ENCODE assay signal across 15 cellular contexts in genomic region chr16:79573881-79574280, GRCh38. TPM values are rescaled to one million over a fixed set of nuclear protein-coding genes. Genes with fewer than 3 reads are reported as not detected.
DNase-seq lines count a peak whose midpoint lies in the region; ATAC-seq and TF ChIP-seq lines count a peak whose summit lies in the region.
"Had no signal": no experiment of that assay in that cellular context is flagged by ENCODE, and none has a peak within 500 bp of the region (broad histone marks: within the 10 kb centered on the region; RNA-seq: fewer than 3 reads in every experiment).

No MANE protein-coding gene starts in this region.

- H3K36me3 Mint-ChIP-seq in activated CD4-positive, alpha-beta T cell treated with anti-CD3 and anti-CD28 coated beads for 36 hours (ENCODE audit: low read depth) = no peaks in the 10 kb centered on the region

- CTCF ChIA-PET in HEK293 (lab: Yijun Ruan, JAX) = interaction anchor here (0.7 to 1.3 kb wide), 2 partner anchors 44 to 240 kb away, joined by 3 read pairs; no protein-coding TSS in a partner anchor
- CTCF ChIA-PET in activated CD4-positive, alpha-beta T cell treated with anti-CD3 and anti-CD28 coated beads for 36 hours (lab: Charles Lee) = no interaction called here

- no peak overlapping the region for H2BK120ac ChIP-seq in mesendoderm (ENCODE audit: low read depth, low read length)

- H3K4ac ChIP-seq in mesendoderm (ENCODE audit: low read depth, low read length) = no peak overlapping the region

- WGBS in mesendoderm (ENCODE audit: extremely low coverage, insufficient coverage, low lambda C conversion rate) = no CpG with 5 or more reads among the region's 10 CpGs

- H3K9me3 ChIP-seq in HEK293 (ENCODE audit: control insufficient read depth, insufficient read depth, low read depth, low read length) = no peaks in the 10 kb centered on the region

- no peak overlapping the region for H3K4me3 ChIP-seq in HEK293 (ENCODE audit: low read depth, low read length)
- H3K4me3 ChIP-seq in mesendoderm (ENCODE audit: low read length) = no peak overlapping the region
- H3K4me3 ChIP-seq: GM23248 had no signal

- H3K56ac ChIP-seq in mesendoderm (ENCODE audit: low read length) = no peak overlapping the region

- intact Hi-C loops in activated CD4-positive, alpha-beta T cell treated with anti-CD3 and anti-CD28 coated beads for 36 hours (cut with DNase I, micrococcal nuclease) = no loop called here

- TF ChIP-seq CTCF in HEK293 (tag by site-specific recombination; IDR thresholded peaks at IDR 0.05) = no peak

- H3K9me3 Mint-ChIP-seq in activated CD4-positive, alpha-beta T cell treated with anti-CD3 and anti-CD28 coated beads for 36 hours (ENCODE audit: low read depth) = no peaks in the 10 kb centered on the region
- H3K9me3 Mint-ChIP-seq: CD4-positive, alpha-beta T cell had no signal

- POLR2A ChIA-PET in HEK293 (lab: Yijun Ruan, JAX) = no interaction called here
- POLR2A ChIA-PET in activated CD4-positive, alpha-beta T cell treated with anti-CD3 and anti-CD28 coated beads for 36 hours (lab: Charles Lee) = no interaction called here

- no peak overlapping the region for H2BK15ac ChIP-seq in mesendoderm (replicated peaks; ENCODE audit: low read depth)

- DNase-seq in DMS79 (lab: John Stamatoyannopoulos, UW) (peak; percentile 34), kidney tubule cell (ENCODE audit: low spot score) (peak; percentile 43), renal cortical epithelial cell (ENCODE audit: low read depth) (peak; percentile 29), NCI-H69 (lab: John Stamatoyannopoulos, UW) (no peak), mesendoderm (no peak)
- no peak for DNase-seq in activated CD4-positive, alpha-beta T cell treated with anti-CD3 and anti-CD28 coated beads for 36 hours
- DNase-seq: C1 segment of cervical spinal cord; Calu3; CD4-positive, alpha-beta T cell; DMS 273 treated with DMSO at 0.1 percent for 48 hours; EL; GM23248 had no signal

- no peak overlapping the region for H3K4me2 ChIP-seq in mesendoderm (ENCODE audit: low read length)

- peaks cover 5% of the 10 kb centered on the region; the same call in 1 of the 2 replicates for H3K4me1 ChIP-seq in HEK293 (ENCODE audit: control insufficient read depth, insufficient read depth, low read length)
- peaks cover 4% of the 10 kb centered on the region for H3K4me1 ChIP-seq in mesendoderm (ENCODE audit: control insufficient read depth, low read depth, low read length)

- H3K27me3 ChIP-seq in mesendoderm (ENCODE audit: insufficient read depth, low read length, poor library complexity) = no peaks in the 10 kb centered on the region

- H2BK5ac ChIP-seq in mesendoderm (ENCODE audit: low read length) = no peak overlapping the region

- no peaks in the 10 kb centered on the region for H3K4me1 Mint-ChIP-seq in activated CD4-positive, alpha-beta T cell treated with anti-CD3 and anti-CD28 coated beads for 36 hours
- H3K4me1 Mint-ChIP-seq: B cell had no signal

- no peak overlapping the region for H2AK5ac ChIP-seq in mesendoderm (ENCODE audit: low read length)

- H3K4me3 Mint-ChIP-seq in activated CD4-positive, alpha-beta T cell treated with anti-CD3 and anti-CD28 coated beads for 36 hours = no peak overlapping the region
- H3K4me3 Mint-ChIP-seq: B cell; CD4-positive, alpha-beta T cell had no signal

- no peak overlapping the region for H3K23ac ChIP-seq in mesendoderm (ENCODE audit: low read length)

- no peak overlapping the region for H4K8ac ChIP-seq in mesendoderm (ENCODE audit: low read depth, low read length)

- no peak overlapping the region for H3K27ac ChIP-seq in HEK293 (ENCODE audit: extremely low read depth, low read depth, low read length)
- H3K27ac ChIP-seq in mesendoderm (ENCODE audit: low read depth, low read length) = no peak overlapping the region
- H3K27ac ChIP-seq: GM23248 had no signal

- no peaks in the 10 kb centered on the region for H3K79me2 ChIP-seq in mesendoderm (ENCODE audit: control insufficient read depth, insufficient read depth, low read length)

- H3K36me3 ChIP-seq in HEK293 (ENCODE audit: control insufficient read depth in 2 of 2, insufficient read depth in 1 of 2, low read length in 2 of 2) = no peaks in the 10 kb centered on the region
- H3K36me3 ChIP-seq in mesendoderm (ENCODE audit: control insufficient read depth, insufficient read depth, low read length) = no peaks in the 10 kb centered on the region

- H3K27ac Mint-ChIP-seq in activated CD4-positive, alpha-beta T cell treated with anti-CD3 and anti-CD28 coated beads for 36 hours = no peak overlapping the region
- H3K27ac Mint-ChIP-seq: B cell; CD4-positive, alpha-beta T cell had no signal

- no peak overlapping the region for H4K5ac ChIP-seq in mesendoderm (ENCODE audit: low read length)

- H3K27me3 Mint-ChIP-seq in activated CD4-positive, alpha-beta T cell treated with anti-CD3 and anti-CD28 coated beads for 36 hours = peaks cover 11% of the 10 kb centered on the region

- no peaks in the 10 kb centered on the region for H3K79me1 ChIP-seq in mesendoderm (ENCODE audit: low read length)

- H3K9ac ChIP-seq in mesendoderm (ENCODE audit: low read length) = no peak overlapping the region
- H3K9ac ChIP-seq: GM23248 had no signal

- no peak overlapping the region for H3K18ac ChIP-seq in mesendoderm (ENCODE audit: low read length)

- ATAC-seq in activated CD4-positive, alpha-beta T cell treated with anti-CD3 and anti-CD28 coated beads for 36 hours = no peak
- ATAC-seq: HCT116 had no signal

TF ChIP-seq in HEK293, 187 proteins besides CTCF, POLR2A, EP300 and RAD21:
- TF ChIP-seq TRIM28 (IDR thresholded peaks at IDR 0.05; ENCODE audit: borderline replicate concordance, low read length) (0 out of 2 replicates have a peak, but pooled peaks have one; percentile 12), ZNF561 (tag by site-specific recombination; IDR thresholded peaks at IDR 0.05; ENCODE audit: borderline replicate concordance) (no peak)

RNA-seq across cellular contexts. Expression of gene MAF, which starts 26.7 kb away (rescaled TPM):
- total RNA-seq in renal cortical epithelial cell = 5.2 and 8.0 TPM in 2 replicates
- polyA plus RNA-seq in mesendoderm (2013, experiment 1 of 2) = 0.37 TPM
- 0.39 TPM for polyA plus RNA-seq in mesendoderm (2013, experiment 2 of 2)
- total RNA-seq in activated CD4-positive, alpha-beta T cell treated with anti-CD3 and anti-CD28 coated beads for 36 hours = 10 to 100 TPM; 66.9 to 71.4 TPM
- polyA plus RNA-seq: GM23248 had no signal

Comparison
In these comparisons a context has a peak if more than half of its experiments do, and no peak if none do; other contexts are left out.
1. DNase-seq: peak in DMS79 (single experiment), kidney tubule cell (single experiment) and renal cortical epithelial cell (single experiment); none in NCI-H69 (single experiment), mesendoderm (single experiment) and activated CD4-positive, alpha-beta T cell treated with anti-CD3 and anti-CD28 coated beads for 36 hours (single experiment).